ENCODE assay signal across 8 cellular contexts in genomic region chr12:113271853-113272561, GRCh38. TPM values are rescaled to one million over a fixed set of nuclear protein-coding genes. Genes with fewer than 3 reads are reported as not detected.
DNase-seq lines count a peak whose midpoint lies in the region; ATAC-seq and TF ChIP-seq lines count a peak whose summit lies in the region.

No MANE protein-coding gene starts in this region.

- peak in 1 of 2 donors; percentile 22 for TF ChIP-seq POLR2A in uterus (IDR thresholded peaks at IDR 0.05)

- peak overlapping the region; percentile 66 to 85 for H3K27ac ChIP-seq in uterus

- peaks cover 0 to 20% of the 10 kb centered on the region in 2 donors for H3K4me1 ChIP-seq in uterus

- no peak overlapping the region for H3K4me3 ChIP-seq in epithelial cell of esophagus (ENCODE audit: low read length)
- no peak overlapping the region for H3K4me3 ChIP-seq in uterus

- DNase-seq in AG20443 (ENCODE audit: low spot score) (peak; percentile 96), NCI-H226 (peak; percentile 64), epithelial cell of esophagus (ENCODE audit: low read depth) (peak; percentile 59), myocyte (ENCODE audit: low read depth) (peak; percentile 93), uterus (peak; percentile 83 to 86), NCI-H2029 (lab: John Stamatoyannopoulos, UW) (no peak)
- DNase-seq in stimulated activated naive CD4-positive, alpha-beta T cell (lab: John Stamatoyannopoulos, UW) = no peak

- H3K36me3 ChIP-seq in uterus = no peaks in the 10 kb centered on the region

- no peaks in the 10 kb centered on the region for H3K9me3 ChIP-seq in uterus

- intact Hi-C loops in uterus (cut with DNase I; ENCODE audit: low total_unique reads) = no loop called here

- no peak for ATAC-seq in GM21381 (IDR thresholded peaks at IDR 0.05; ENCODE audit: unreplicated experiment)

- TF ChIP-seq CTCF in epithelial cell of esophagus (IDR thresholded peaks at IDR 0.05; ENCODE audit: insufficient read depth, low read depth, low read length, missing control alignments) (no peak), uterus (IDR thresholded peaks at IDR 0.05) (no peak)

- no peaks in the 10 kb centered on the region for H3K27me3 ChIP-seq in uterus

RNA-seq across cellular contexts. Expression of gene TPCN1, which starts 50.7 kb away (rescaled TPM):
- 42.0 and 43.1 TPM in 2 replicates for total RNA-seq in myocyte
- 40.5 TPM for polyA plus RNA-seq in myocyte (2012)
- 10 to 100 TPM; 21.4 to 79.8 (median 52.9) TPM for total RNA-seq in uterus

Comparison
In these comparisons a context has a peak if more than half of its experiments do, and no peak if none do; other contexts are left out.
1. DNase-seq: peak in AG20443 (single experiment), NCI-H226 (single experiment), epithelial cell of esophagus (single experiment), myocyte (single experiment) and uterus (2 of 2); none in NCI-H2029 (single experiment) and stimulated activated naive CD4-positive, alpha-beta T cell (0 of 6).